8 cellular contexts compared by ENCODE assay signal in the genomic region with DNA sequence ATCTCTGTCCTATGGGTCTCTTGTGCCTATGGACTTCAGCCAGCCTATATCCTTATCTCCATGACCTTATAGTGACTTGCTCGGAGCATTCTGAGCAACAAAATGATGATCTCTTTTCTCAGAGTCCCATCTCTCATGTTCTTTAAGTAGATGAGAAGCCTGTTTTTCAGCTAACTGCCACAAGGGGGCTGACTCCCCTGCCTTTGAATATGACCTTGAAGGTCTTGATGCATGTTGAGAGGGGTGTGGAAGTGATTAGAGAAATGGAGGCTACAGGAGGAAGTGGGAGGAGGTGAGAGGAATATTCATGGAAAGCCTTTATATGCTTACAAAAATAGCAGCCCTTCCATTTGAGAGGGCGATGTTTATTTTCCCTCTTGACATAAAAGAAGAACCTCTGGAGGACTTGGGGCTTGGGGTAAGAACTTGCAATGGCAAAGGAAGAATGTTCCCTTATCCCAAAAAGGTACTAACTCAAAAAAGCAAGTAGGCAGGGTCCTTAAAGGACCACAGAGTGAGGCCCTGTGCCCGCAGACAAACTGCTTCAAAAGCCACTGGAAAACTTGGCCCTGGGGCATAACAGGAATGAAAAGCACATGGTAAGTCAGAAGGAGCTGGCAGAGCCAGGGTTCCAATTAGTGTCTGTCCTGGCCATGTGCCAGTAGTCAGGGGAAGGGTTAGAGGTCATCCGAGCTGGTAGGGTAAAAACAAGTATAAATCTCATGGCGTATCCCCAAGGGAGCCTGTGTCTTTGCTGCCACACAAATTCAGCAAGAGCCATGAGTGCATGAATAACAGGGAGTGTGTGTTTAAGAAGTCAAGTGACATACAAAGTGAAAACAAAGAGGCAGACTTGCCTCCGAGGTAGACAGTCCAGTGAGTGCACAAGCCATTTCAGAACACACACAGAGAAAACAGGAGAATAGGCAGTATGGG. TPM values are rescaled to one million over a fixed set of nuclear protein-coding genes. Genes with fewer than 3 reads are reported as not detected.
A peak's percentile ranks its signal among the peaks of the same experiment; 100 is the strongest.
DNase-seq lines count a peak whose midpoint lies in the region; FAIRE-seq and TF ChIP-seq lines count a peak whose summit lies in the region.

No MANE protein-coding gene starts in this region.

- no peak for FAIRE-seq in small intestine (lab: Jason Lieb, UNC)

- H3K27me3 ChIP-seq in small intestine (ENCODE audit: control insufficient read depth in 2 of 2, insufficient read depth in 2 of 2, low read length in 2 of 2) (no peaks in the 10 kb centered on the region), right atrium auricular region (no peaks in the 10 kb centered on the region)

- TF ChIP-seq CTCF in WI38 (IDR thresholded peaks at IDR 0.05; ENCODE audit: low read depth, low read length): peak; percentile 36
- TF ChIP-seq CTCF in right atrium auricular region (IDR thresholded peaks at IDR 0.05): peak in 1 of 2 donors; percentile 57

- no peak overlapping the region for H3K4me3 ChIP-seq in WI38 (ENCODE audit: low read depth, low read length)
- H3K4me3 ChIP-seq in small intestine (ENCODE audit: low read depth in 1 of 2, low read length in 2 of 2): no peak overlapping the region
- H3K4me3 ChIP-seq in right atrium auricular region: no peak overlapping the region

- H3K27ac ChIP-seq in small intestine (ENCODE audit: low read depth in 1 of 2, low read length in 1 of 2) (no peak overlapping the region), right atrium auricular region (no peak overlapping the region)

- no peaks in the 10 kb centered on the region for H3K4me1 ChIP-seq in small intestine (ENCODE audit: control insufficient read depth in 2 of 2, insufficient read depth in 1 of 2, low read depth in 1 of 2, low read length in 1 of 2)
- H3K4me1 ChIP-seq in right atrium auricular region: no peaks in the 10 kb centered on the region

- peak; percentile 29 for DNase-seq in stimulated activated CD8-positive, alpha-beta memory T cell treated with anti-CD3 and anti-CD28 coated beads, Interleukin-15, amount 100 ng/mL, for 1 hour (ENCODE audit: low read depth)
- DNase-seq in stimulated activated CD8-positive, alpha-beta memory T cell treated with anti-CD3 and anti-CD28 coated beads, Interleukin-4, amount 100 ng/mL, for 48 hours: no peak
- DNase-seq in dermis blood vessel endothelial cell (peak; percentile 36), small intestine (peak; percentile 24), NCI-H524 treated with DMSO at 0.1 percent for 48 hours (lab: John Stamatoyannopoulos, UW) (no peak), right atrium auricular region (ENCODE audit: low spot score) (no peak)
- DNase-seq in NK-92 treated with Interleukin-12 subunit alpha and Interleukin-12 subunit beta, amount 100 ng/mL, for 24 hours (lab: John Stamatoyannopoulos, UW): no peak

- 72 to 85% (median 74%) methylated on average over 6 of the region's 6 CpGs for WGBS in small intestine, 3 donors

- H3K36me3 ChIP-seq in small intestine (ENCODE audit: control insufficient read depth in 2 of 2, insufficient read depth in 2 of 2, low read length in 2 of 2): no peaks in the 10 kb centered on the region
- H3K36me3 ChIP-seq in right atrium auricular region: no peaks in the 10 kb centered on the region

- H3K9me3 ChIP-seq in small intestine (ENCODE audit: control insufficient read depth, low read depth) (no peaks in the 10 kb centered on the region), right atrium auricular region (peaks cover 0 to 11% of the 10 kb centered on the region in 2 donors)

RNA-seq across cellular contexts. Expression of gene FGD3, which starts 39.1 kb away (rescaled TPM):
- total RNA-seq in dermis blood vessel endothelial cell: 0.17 TPM in 1 of 2 replicates, not detected in the other
- polyA plus RNA-seq in small intestine: 1 to 10 TPM in 2 of 3 donors, under 1 TPM in 1; 0.67 to 4.9 (median 2.7) TPM
- 1 to 10 TPM; 2.2 to 3.3 TPM for total RNA-seq in right atrium auricular region

Comparison
In these comparisons a context has a peak if more than half of its experiments do, and no peak if none do; other contexts are left out.
1. DNase-seq: peak in stimulated activated CD8-positive, alpha-beta memory T cell treated with anti-CD3 and anti-CD28 coated beads, Interleukin-15, amount 100 ng/mL, for 1 hour (single experiment), dermis blood vessel endothelial cell (single experiment) and small intestine (single experiment); none in stimulated activated CD8-positive, alpha-beta memory T cell treated with anti-CD3 and anti-CD28 coated beads, Interleukin-4, amount 100 ng/mL, for 48 hours (single experiment), NCI-H524 treated with DMSO at 0.1 percent for 48 hours (single experiment), NK-92 treated with Interleukin-12 subunit alpha and Interleukin-12 subunit beta, amount 100 ng/mL, for 24 hours (single experiment) and right atrium auricular region (single experiment).